Comparison of ENCODE assay signal across 22 cellular contexts in genomic region chr10:113222207-113222606, GRCh38.
A peak's percentile ranks its signal among the peaks of the same experiment; 100 is the strongest.
DNase-seq lines count a peak whose midpoint lies in the region; ATAC-seq and TF ChIP-seq lines count a peak whose summit lies in the region.
"Had no signal": no experiment of that assay in that cellular context is flagged by ENCODE, and none has a peak within 500 bp of the region (broad histone marks: within the 10 kb centered on the region; RNA-seq: fewer than 3 reads in every experiment).

No MANE protein-coding gene starts in this region.

- peak overlapping the region; percentile 40 for H3K4me3 Mint-ChIP-seq in CD4-positive, alpha-beta T cell
- H3K4me3 Mint-ChIP-seq: activated CD4-positive, alpha-beta T cell treated with anti-CD3 and anti-CD28 coated beads, Interleukin-2, amount 10 ng/mL, durations not matched to agents 24 days and 14 days; activated naive CD4-positive, alpha-beta T cell treated with anti-CD3 and anti-CD28 coated beads, Interleukin-2, amount 10 ng/mL, durations not matched to agents 7 days and 5 days; B cell; H9; T-helper 1 cell treated with Interleukin-12 subunit alpha and Interleukin-12 subunit beta and Interleukin-4 antibody, amounts not matched to agents 30 μg/mL and 1 μg/mL, for 36 hours had no signal

- H3K27ac Mint-ChIP-seq in CD4-positive, alpha-beta T cell, result no peak overlapping the region
- H3K27ac Mint-ChIP-seq: activated CD4-positive, alpha-beta T cell treated with anti-CD3 and anti-CD28 coated beads, Interleukin-2, amount 10 ng/mL, durations not matched to agents 24 days and 14 days; activated naive CD4-positive, alpha-beta T cell treated with anti-CD3 and anti-CD28 coated beads, Interleukin-2, amount 10 ng/mL, durations not matched to agents 7 days and 5 days; B cell; H9; T-helper 1 cell treated with Interleukin-12 subunit alpha and Interleukin-12 subunit beta and Interleukin-4 antibody, amounts not matched to agents 30 μg/mL and 1 μg/mL, for 36 hours had no signal

- H3K27me3 ChIP-seq in CD4-positive, alpha-beta T cell (ENCODE audit: control insufficient read depth, insufficient read depth, low read length), result peaks cover 11% of the 10 kb centered on the region
- no peaks in the 10 kb centered on the region for H3K27me3 ChIP-seq in NT2/D1 (ENCODE audit: insufficient read depth, insufficient read length)
- H3K27me3 ChIP-seq: cardiac muscle cell, Peyer's patch had no signal

- POLR2A ChIA-PET in CD4-positive, alpha-beta T cell (lab: Charles Lee), result no interaction called here

- no peaks in the 10 kb centered on the region for H3K4me1 ChIP-seq in NT2/D1 (ENCODE audit: insufficient read depth, insufficient read length)
- H3K4me1 ChIP-seq: Peyer's patch, prostate gland, upper lobe of right lung had no signal

- peaks cover 28% of the 10 kb centered on the region for H3K4me1 Mint-ChIP-seq in CD4-positive, alpha-beta T cell (ENCODE audit: low read depth)
- H3K4me1 Mint-ChIP-seq: B cell had no signal

- no peak overlapping the region for H3K27ac ChIP-seq in CD4-positive, alpha-beta T cell (ENCODE audit: low read depth, low read length)
- H3K27ac ChIP-seq: cardiac muscle cell, KMS-11, Peyer's patch, prostate gland, upper lobe of right lung had no signal

- H3K9me3 Mint-ChIP-seq in CD4-positive, alpha-beta T cell, result no peaks in the 10 kb centered on the region
- H3K9me3 Mint-ChIP-seq: activated CD4-positive, alpha-beta T cell treated with anti-CD3 and anti-CD28 coated beads, Interleukin-2, amount 10 ng/mL, durations not matched to agents 24 days and 14 days; activated naive CD4-positive, alpha-beta T cell treated with anti-CD3 and anti-CD28 coated beads, Interleukin-2, amount 10 ng/mL, durations not matched to agents 7 days and 5 days; H9; T-helper 1 cell treated with Interleukin-12 subunit alpha and Interleukin-12 subunit beta and Interleukin-4 antibody, amounts not matched to agents 30 μg/mL and 1 μg/mL, for 36 hours had no signal

- no peaks in the 10 kb centered on the region for H3K9me3 ChIP-seq in CD4-positive, alpha-beta T cell (ENCODE audit: control insufficient read depth, low read length)
- no peaks in the 10 kb centered on the region for H3K9me3 ChIP-seq in NT2/D1 (ENCODE audit: insufficient read depth, low read length)
- H3K9me3 ChIP-seq: Peyer's patch, prostate gland, upper lobe of right lung had no signal

- H3K36me3 ChIP-seq in NT2/D1 (ENCODE audit: insufficient read depth, insufficient read length, low read length), result no peaks in the 10 kb centered on the region
- H3K36me3 ChIP-seq: cardiac muscle cell, Peyer's patch, prostate gland, upper lobe of right lung had no signal

- no peak for DNase-seq in CD4-positive, alpha-beta T cell
- DNase-seq in NT2/D1 (ENCODE audit: low read depth, low spot score) (peak; percentile 11), fibroblast of villous mesenchyme (ENCODE audit: low read depth) (peak; percentile 10), renal cortical epithelial cell (ENCODE audit: low read depth) (peak; percentile 7), GM19240 (ENCODE audit: insufficient read length, low spot score) (no peak), Kasumi-1 (lab: John Stamatoyannopoulos, UW) (no peak)
- no peak for DNase-seq in activated CD8-positive, alpha-beta memory T cell treated with anti-CD3 and anti-CD28 coated beads, Interleukin-2, amount 50 U/mL, for 48 hours
- DNase-seq in stimulated activated CD4-positive, alpha-beta T cell treated with anti-CD3 and anti-CD28 coated beads, Interleukin-1b, Interleukin-23, amount 100 ng/mL, for 48 hours, result no peak
- DNase-seq: activated naive CD4-positive, alpha-beta T cell treated with anti-CD3 and anti-CD28 coated beads, Interleukin-2, amount 10 ng/mL, durations not matched to agents 7 days and 5 days; amygdala; NCI-H2107; NCI-H526; Peyer's patch; upper lobe of right lung had no signal

- intact Hi-C loops in CD4-positive, alpha-beta T cell (cut with DNase I, micrococcal nuclease), result no loop called here

- ATAC-seq in CD4-positive, alpha-beta T cell (ENCODE audit: poor library complexity), result no peak
- ATAC-seq: upper lobe of right lung had no signal

- H3K4me3 ChIP-seq in NT2/D1 (ENCODE audit: insufficient read length, low read depth) (no peak overlapping the region), fibroblast of villous mesenchyme (ENCODE audit: low read depth, low read length) (no peak overlapping the region)
- H3K4me3 ChIP-seq: cardiac muscle cell, lung, Peyer's patch, prostate gland, upper lobe of right lung had no signal

- H3K9ac ChIP-seq in NT2/D1 (ENCODE audit: insufficient read length, low read depth), result no peak overlapping the region
- H3K9ac ChIP-seq: KMS-11 had no signal

- H3K36me3 Mint-ChIP-seq in CD4-positive, alpha-beta T cell (ENCODE audit: low read depth), result no peaks in the 10 kb centered on the region
- H3K36me3 Mint-ChIP-seq: activated naive CD4-positive, alpha-beta T cell treated with anti-CD3 and anti-CD28 coated beads, Interleukin-2, amount 10 ng/mL, durations not matched to agents 7 days and 5 days had no signal

- CTCF ChIA-PET in CD4-positive, alpha-beta T cell (lab: Charles Lee), result no interaction called here

- TF ChIP-seq CTCF in CD4-positive, alpha-beta T cell (IDR thresholded peaks at IDR 0.05), result no peak
- TF ChIP-seq CTCF in fibroblast of villous mesenchyme (IDR thresholded peaks at IDR 0.05; ENCODE audit: insufficient read depth, low read depth, low read length), result no peak

- peaks cover 44% of the 10 kb centered on the region for H3K27me3 Mint-ChIP-seq in CD4-positive, alpha-beta T cell

Comparison
In these comparisons a context has a peak if more than half of its experiments do, and no peak if none do; other contexts are left out.
1. DNase-seq: peak in NT2/D1 (single experiment), fibroblast of villous mesenchyme (single experiment) and renal cortical epithelial cell (single experiment); none in CD4-positive, alpha-beta T cell (0 of 10), GM19240 (single experiment), activated CD8-positive, alpha-beta memory T cell treated with anti-CD3 and anti-CD28 coated beads, Interleukin-2, amount 50 U/mL, for 48 hours (single experiment), stimulated activated CD4-positive, alpha-beta T cell treated with anti-CD3 and anti-CD28 coated beads, Interleukin-1b, Interleukin-23, amount 100 ng/mL, for 48 hours (single experiment) and Kasumi-1 (0 of 2).